ENCODE assay signal across 8 cellular contexts in genomic region chr5:88732181-88732633, GRCh38.
A peak's percentile ranks its signal among the peaks of the same experiment; 100 is the strongest.
DNase-seq lines count a peak whose midpoint lies in the region; ATAC-seq and TF ChIP-seq lines count a peak whose summit lies in the region.
"Had no signal": no experiment of that assay in that cellular context is flagged by ENCODE, and none has a peak within 500 bp of the region (broad histone marks: within the 10 kb centered on the region; RNA-seq: fewer than 3 reads in every experiment).

No MANE protein-coding gene starts in this region.

- no peaks in the 10 kb centered on the region for H3K9me2 ChIP-seq in SK-N-SH

- no peaks in the 10 kb centered on the region for H3K27me3 ChIP-seq in SK-N-SH (ENCODE audit: insufficient read depth)

- H3K4me3 ChIP-seq in SK-N-SH (ENCODE audit: low read depth in 2 of 2, low read length in 1 of 2) = no peak overlapping the region

- CTCF ChIA-PET in SK-N-SH (lab: Yijun Ruan, JAX) = interaction anchor here (1.0 to 11.1 kb wide), 2 partner anchors 151 to 1533 kb away, joined by 3 to 168 read pairs; partner anchors contain the start of gene MEF2C

- no peaks in the 10 kb centered on the region for H4K20me1 ChIP-seq in SK-N-SH (ENCODE audit: insufficient read depth)

- no peak for TF ChIP-seq CTCF in SK-N-SH (IDR thresholded peaks at IDR 0.05)

- H3K36me3 ChIP-seq in SK-N-SH (replicated peaks in 1 of 2; ENCODE audit: control insufficient read depth in 1 of 2, insufficient read depth in 2 of 2, low read length in 1 of 2) = no peaks in the 10 kb centered on the region

- no peaks in the 10 kb centered on the region for H3K79me2 ChIP-seq in SK-N-SH (ENCODE audit: insufficient read depth)

- no peak for TF ChIP-seq RAD21 in SK-N-SH (IDR thresholded peaks at IDR 0.05; ENCODE audit: low read length)

- H3K9me3 ChIP-seq in SK-N-SH = no peaks in the 10 kb centered on the region

- POLR2A ChIA-PET in SK-N-SH (lab: Yijun Ruan, JAX) = no interaction called here

- no peak for DNase-seq in SK-N-SH
- peak; percentile 79 for DNase-seq in kidney tubule cell (ENCODE audit: low spot score)
- DNase-seq in DMS114 treated with DMSO at 0.1 percent for 48 hours (lab: John Stamatoyannopoulos, UW; ENCODE audit: unreplicated experiment) = no peak
- no peak for DNase-seq in germinal center (ENCODE audit: low spot score)
- DNase-seq in ecto neural progenitor cell (ENCODE audit: low spot score) = no peak

- peak overlapping the region in 1 of 2 experiments; percentile 13; a peak in 1 of 4 replicates for H3K27ac ChIP-seq in SK-N-SH (ENCODE audit: low read depth in 2 of 2, low read length in 1 of 2)
- H3K27ac ChIP-seq: VCaP had no signal

- peaks cover 0 to 12% of the 10 kb centered on the region in 2 experiments; a peak in 2 of 4 replicates for H3K4me1 ChIP-seq in SK-N-SH (ENCODE audit: control insufficient read depth in 1 of 2, insufficient read depth in 2 of 2, low read depth in 1 of 2, low read length in 1 of 2)

- peaks cover 5% of the 10 kb centered on the region for H3F3A ChIP-seq in SK-N-SH (replicated peaks; ENCODE audit: insufficient read depth)

- TF ChIP-seq EP300 in SK-N-SH (IDR thresholded peaks at IDR 0.05; ENCODE audit: borderline replicate concordance in 1 of 2, low read depth in 1 of 2, low read length in 1 of 2) = no peak

- ATAC-seq in GM19035 (IDR thresholded peaks at IDR 0.05; ENCODE audit: unreplicated experiment) (peak; percentile 44), HG03039 (IDR thresholded peaks at IDR 0.05; ENCODE audit: unreplicated experiment) (peak; percentile 40)

- no peak overlapping the region for H3K9ac ChIP-seq in SK-N-SH

- WGBS in SK-N-SH (ENCODE audit: low lambda C conversion rate) = 93% methylated on average over 5 of the region's 5 CpGs

- peak overlapping the region; percentile 3; the same call in 1 of the 2 replicates for H2AFZ ChIP-seq in SK-N-SH (ENCODE audit: low read depth)

- no peak overlapping the region for H3K4me2 ChIP-seq in SK-N-SH

TF ChIP-seq in SK-N-SH, 30 proteins besides CTCF, POLR2A, EP300 and RAD21:
- no peak for TF ChIP-seq TCF12 (IDR thresholded peaks at IDR 0.05)
- TF ChIP-seq PBX3 (IDR thresholded peaks at IDR 0.05) = no peak
- TF ChIP-seq CHD2 (IDR thresholded peaks at IDR 0.05; ENCODE audit: low read length, partially characterized antibody) = no peak
- TF ChIP-seq USF2 (IDR thresholded peaks at IDR 0.05; ENCODE audit: borderline replicate concordance, low read depth, low read length) = no peak
- TF ChIP-seq TAF1 (IDR thresholded peaks at IDR 0.05; ENCODE audit: borderline replicate concordance, low read depth, low read length) = no peak
- no peak for TF ChIP-seq MXI1 (IDR thresholded peaks at IDR 0.05; ENCODE audit: low read depth, low read length)
- TF ChIP-seq FOXM1 (IDR thresholded peaks at IDR 0.05; ENCODE audit: low read depth) = no peak
- TF ChIP-seq FOXJ3 (CRISPR knock-in tag; IDR thresholded peaks at IDR 0.05) = no peak
- no peak for TF ChIP-seq TEAD4 (IDR thresholded peaks at IDR 0.05; ENCODE audit: borderline replicate concordance, insufficient read depth)
- no peak for TF ChIP-seq POLR2AphosphoS5 (IDR thresholded peaks at IDR 0.05; ENCODE audit: low read depth, low read length)
- TF ChIP-seq MAX (IDR thresholded peaks at IDR 0.05; ENCODE audit: low read depth) = no peak
- no peak for TF ChIP-seq RCOR1 (IDR thresholded peaks at IDR 0.05; ENCODE audit: low read length)
- TF ChIP-seq SIN3A (IDR thresholded peaks at IDR 0.05; ENCODE audit: borderline replicate concordance, low read depth, low read length) = no peak
- no peak for TF ChIP-seq YY1 (IDR thresholded peaks at IDR 0.05; ENCODE audit: low read depth)
- TF ChIP-seq RFX5 (IDR thresholded peaks at IDR 0.05; ENCODE audit: low read length) = no peak
- no peak for TF ChIP-seq REST (IDR thresholded peaks at IDR 0.05; ENCODE audit: low read depth, low read length)
- TF ChIP-seq RXRA (IDR thresholded peaks at IDR 0.05; ENCODE audit: borderline replicate concordance, low read depth) = no peak
- TF ChIP-seq GABPA (IDR thresholded peaks at IDR 0.05; ENCODE audit: low read depth) = no peak
